22 cellular contexts compared by ENCODE assay signal in the genomic region with DNA sequence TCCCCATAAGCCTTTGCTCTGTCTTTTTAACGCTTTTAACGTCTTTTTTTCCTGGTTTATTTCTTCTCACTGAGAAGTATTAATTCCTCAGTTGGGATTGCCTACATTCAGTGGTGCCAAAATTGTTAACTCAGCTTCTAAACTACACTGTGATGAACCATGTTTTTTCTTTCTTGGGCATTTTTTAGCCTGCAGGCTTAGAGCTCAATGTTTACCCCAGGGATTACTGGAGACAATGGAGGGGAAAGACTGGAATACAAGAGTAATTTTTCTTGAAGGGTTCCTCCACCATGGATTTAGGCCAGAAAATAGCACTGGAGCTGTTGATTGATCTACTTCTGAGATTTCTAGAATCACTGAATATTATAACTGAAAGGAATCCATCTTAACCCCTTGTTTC. TPM values are rescaled to one million over a fixed set of nuclear protein-coding genes. Genes with fewer than 3 reads are reported as not detected.
A peak's percentile ranks its signal among the peaks of the same experiment; 100 is the strongest.
DNase-seq lines count a peak whose midpoint lies in the region; ATAC-seq and TF ChIP-seq lines count a peak whose summit lies in the region.
"Had no signal": no experiment of that assay in that cellular context is flagged by ENCODE, and none has a peak within 500 bp of the region (broad histone marks: within the 10 kb centered on the region; RNA-seq: fewer than 3 reads in every experiment).

No MANE protein-coding gene starts in this region.

- H3K27ac Mint-ChIP-seq in CD4-positive, CD25-positive, alpha-beta regulatory T cell, result peak overlapping the region in 1 of 3 donors; percentile 50
- H3K27ac Mint-ChIP-seq in HFFc6, result peak overlapping the region; percentile 7; the same call in 1 of the 2 replicates
- peak overlapping the region; percentile 56 for H3K27ac Mint-ChIP-seq in activated T-helper 2 cell treated with anti-CD3 and anti-CD28 coated beads, Interferon-gamma antibody, Interleukin-2, Interleukin-4, amounts not matched to agents 10 μg/mL and 5 μg/mL and 100 μg/mL, durations not matched to agents 14 hours and 24 hours and 36 hours
- no peak overlapping the region for H3K27ac Mint-ChIP-seq in stimulated activated effector memory CD8-positive, alpha-beta T cell treated with anti-CD3 and anti-CD28 coated beads, Interleukin-12 subunit alpha, Interleukin-12 subunit beta, amount 100 ng/mL, for 72 hours
- H3K27ac Mint-ChIP-seq: activated CD4-positive, alpha-beta memory T cell treated with anti-CD3 and anti-CD28 coated beads, Interleukin-2, amount 10 ng/mL, durations not matched to agents 7 days and 5 days had no signal

- no peaks in the 10 kb centered on the region for H3K9me2 ChIP-seq in hepatocyte (replicated peaks; ENCODE audit: insufficient read depth)

- H3K4me3 Mint-ChIP-seq in CD4-positive, CD25-positive, alpha-beta regulatory T cell, result no peak overlapping the region
- no peak overlapping the region for H3K4me3 Mint-ChIP-seq in HFFc6
- no peak overlapping the region for H3K4me3 Mint-ChIP-seq in activated T-helper 2 cell treated with anti-CD3 and anti-CD28 coated beads, Interferon-gamma antibody, Interleukin-2, Interleukin-4, amounts not matched to agents 10 μg/mL and 5 μg/mL and 100 μg/mL, durations not matched to agents 14 hours and 24 hours and 36 hours (ENCODE audit: low read depth)
- no peak overlapping the region for H3K4me3 Mint-ChIP-seq in stimulated activated effector memory CD8-positive, alpha-beta T cell treated with anti-CD3 and anti-CD28 coated beads, Interleukin-12 subunit alpha, Interleukin-12 subunit beta, amount 100 ng/mL, for 72 hours
- H3K4me3 Mint-ChIP-seq: activated CD4-positive, alpha-beta memory T cell treated with anti-CD3 and anti-CD28 coated beads, Interleukin-2, amount 10 ng/mL, durations not matched to agents 7 days and 5 days had no signal

- no peak overlapping the region for H2AFZ ChIP-seq in hepatocyte

- ATAC-seq in CD4-positive, CD25-positive, alpha-beta regulatory T cell (ENCODE audit: low read depth in 2 of 2), result no peak
- ATAC-seq in stimulated activated effector memory CD8-positive, alpha-beta T cell treated with anti-CD3 and anti-CD28 coated beads, Interleukin-12 subunit alpha, Interleukin-12 subunit beta, amount 100 ng/mL, for 72 hours, result no peak
- ATAC-seq: natural killer cell treated with Interleukin-12 subunit alpha and Interleukin-12 subunit beta and Interleukin-15 and Interleukin-18, amount 100 ng/mL, for 72 hours; SK-N-SH treated with all-trans-retinoic acid at 6 μM for 48 hours had no signal

- H3K4me3 ChIP-seq in CD4-positive, CD25-positive, alpha-beta regulatory T cell (ENCODE audit: low read depth, low read length), result no peak overlapping the region
- no peak overlapping the region for H3K4me3 ChIP-seq in hepatocyte
- H3K4me3 ChIP-seq: coronary artery had no signal

- H3K27ac ChIP-seq in CD4-positive, CD25-positive, alpha-beta regulatory T cell (ENCODE audit: insufficient read depth, low read length, poor library complexity, severe bottlenecking), result peak overlapping the region; percentile 7
- peak overlapping the region; percentile 33 for H3K27ac ChIP-seq in hepatocyte
- H3K27ac ChIP-seq: coronary artery, WERI-Rb-1 had no signal

- no peak for DNase-seq in CD4-positive, CD25-positive, alpha-beta regulatory T cell
- no peak for DNase-seq in HFFc6
- DNase-seq in activated T-helper 2 cell treated with anti-CD3 and anti-CD28 coated beads, Interferon-gamma antibody, Interleukin-2, Interleukin-4, amounts not matched to agents 10 μg/mL and 5 μg/mL and 100 μg/mL, durations not matched to agents 14 hours and 24 hours and 36 hours (ENCODE audit: low spot score), result no peak
- no peak for DNase-seq in hepatocyte (ENCODE audit: low spot score)
- DNase-seq in NCI-H748 (lab: John Stamatoyannopoulos, UW; ENCODE audit: unreplicated experiment), result no peak
- DNase-seq in NCI-H524 (lab: John Stamatoyannopoulos, UW), result no peak
- DNase-seq in stimulated activated effector memory CD8-positive, alpha-beta T cell treated with anti-CD3 and anti-CD28 coated beads, Interleukin-12 subunit alpha, Interleukin-12 subunit beta, amount 100 ng/mL, for 72 hours (ENCODE audit: low spot score in 2 of 2), result no peak
- DNase-seq: activated CD4-positive, alpha-beta memory T cell treated with anti-CD3 and anti-CD28 coated beads, Interleukin-2, amount 10 ng/mL, durations not matched to agents 7 days and 5 days; activated gamma-delta T cell treated with Interleukin-2 at 50 U/mL for 16 hours; activated T-cell treated with anti-CD3 and anti-CD28 coated beads for 4 hours; amygdala; KBM-7; NCI-H146; NCI-H2171 treated with DMSO at 0.1 percent for 48 hours; NCI-H526 treated with DMSO at 0.1 percent for 48 hours; small intestine; stimulated activated CD4-positive, alpha-beta T cell treated with anti-CD3 and anti-CD28 coated beads, Interleukin-1b, Interleukin-23, amount 100 ng/mL, for 48 hours; WERI-Rb-1 had no signal

- H3K4me1 ChIP-seq in CD4-positive, CD25-positive, alpha-beta regulatory T cell (ENCODE audit: control insufficient read depth, insufficient read depth, low read length, poor library complexity, severe bottlenecking), result peaks cover 61% of the 10 kb centered on the region
- peaks cover 41% of the 10 kb centered on the region for H3K4me1 ChIP-seq in hepatocyte (ENCODE audit: insufficient read depth)

- H3K27me3 ChIP-seq in CD4-positive, CD25-positive, alpha-beta regulatory T cell (ENCODE audit: control insufficient read depth, insufficient read depth, low read length), result no peaks in the 10 kb centered on the region
- no peaks in the 10 kb centered on the region for H3K27me3 ChIP-seq in hepatocyte

- H3K9me3 ChIP-seq in CD4-positive, CD25-positive, alpha-beta regulatory T cell (ENCODE audit: control insufficient read depth in 2 of 2, low read length in 2 of 2), result no peaks in the 10 kb centered on the region
- no peaks in the 10 kb centered on the region for H3K9me3 ChIP-seq in hepatocyte (ENCODE audit: low read depth)

- WGBS in hepatocyte (ENCODE audit: low lambda C conversion rate, missing lambda C conversion rate), result 74% methylated on average over 2 of the region's 2 CpGs

- intact Hi-C loops in activated T-helper 2 cell treated with anti-CD3 and anti-CD28 coated beads, Interferon-gamma antibody, Interleukin-2, Interleukin-4, amounts not matched to agents 10 μg/mL and 5 μg/mL and 100 μg/mL, durations not matched to agents 14 hours and 24 hours and 36 hours (cut with micrococcal nuclease), result loop anchor here (2.0 to 5.0 kb wide), 2 partner anchors 73 to 628 kb away; no protein-coding TSS in a partner anchor

- TF ChIP-seq CTCF in HFFc6 (IDR thresholded peaks at IDR 0.05) (no peak), hepatocyte (IDR thresholded peaks at IDR 0.05; ENCODE audit: poor library complexity) (no peak)

- H3K79me2 ChIP-seq in hepatocyte, result peaks cover 9% of the 10 kb centered on the region

- no peak overlapping the region for H3K4me2 ChIP-seq in hepatocyte

- no peaks in the 10 kb centered on the region for H3K27me3 Mint-ChIP-seq in CD4-positive, CD25-positive, alpha-beta regulatory T cell
- H3K27me3 Mint-ChIP-seq in HFFc6 (ENCODE audit: insufficient read depth), result no peaks in the 10 kb centered on the region; the same call in 1 of the 2 replicates
- no peaks in the 10 kb centered on the region for H3K27me3 Mint-ChIP-seq in activated T-helper 2 cell treated with anti-CD3 and anti-CD28 coated beads, Interferon-gamma antibody, Interleukin-2, Interleukin-4, amounts not matched to agents 10 μg/mL and 5 μg/mL and 100 μg/mL, durations not matched to agents 14 hours and 24 hours and 36 hours (ENCODE audit: low read depth)
- H3K27me3 Mint-ChIP-seq: activated CD4-positive, alpha-beta memory T cell treated with anti-CD3 and anti-CD28 coated beads, Interleukin-2, amount 10 ng/mL, durations not matched to agents 7 days and 5 days; natural killer cell treated with Interleukin-12 subunit alpha and Interleukin-12 subunit beta and Interleukin-15 and Interleukin-18, amount 100 ng/mL, for 72 hours had no signal

- H3K9me3 Mint-ChIP-seq in CD4-positive, CD25-positive, alpha-beta regulatory T cell, result no peaks in the 10 kb centered on the region
- no peaks in the 10 kb centered on the region for H3K9me3 Mint-ChIP-seq in HFFc6
- no peaks in the 10 kb centered on the region for H3K9me3 Mint-ChIP-seq in activated T-helper 2 cell treated with anti-CD3 and anti-CD28 coated beads, Interferon-gamma antibody, Interleukin-2, Interleukin-4, amounts not matched to agents 10 μg/mL and 5 μg/mL and 100 μg/mL, durations not matched to agents 14 hours and 24 hours and 36 hours
- H3K9me3 Mint-ChIP-seq in stimulated activated effector memory CD8-positive, alpha-beta T cell treated with anti-CD3 and anti-CD28 coated beads, Interleukin-12 subunit alpha, Interleukin-12 subunit beta, amount 100 ng/mL, for 72 hours, result no peaks in the 10 kb centered on the region
- H3K9me3 Mint-ChIP-seq: activated CD4-positive, alpha-beta memory T cell treated with anti-CD3 and anti-CD28 coated beads, Interleukin-2, amount 10 ng/mL, durations not matched to agents 7 days and 5 days; natural killer cell treated with Interleukin-12 subunit alpha and Interleukin-12 subunit beta and Interleukin-15 and Interleukin-18, amount 100 ng/mL, for 72 hours had no signal

- peaks cover 31% of the 10 kb centered on the region for H3K36me3 ChIP-seq in CD4-positive, CD25-positive, alpha-beta regulatory T cell (ENCODE audit: control insufficient read depth, insufficient read depth, low read length)
- no peaks in the 10 kb centered on the region for H3K36me3 ChIP-seq in hepatocyte (replicated peaks; ENCODE audit: insufficient read depth, low read depth)

- H3K4me1 Mint-ChIP-seq in CD4-positive, CD25-positive, alpha-beta regulatory T cell, result peaks cover 48 to 69% (median 61%) of the 10 kb centered on the region in 4 donors
- H3K4me1 Mint-ChIP-seq in HFFc6 (ENCODE audit: low read depth), result peaks cover 79% of the 10 kb centered on the region
- peaks cover 67% of the 10 kb centered on the region for H3K4me1 Mint-ChIP-seq in activated T-helper 2 cell treated with anti-CD3 and anti-CD28 coated beads, Interferon-gamma antibody, Interleukin-2, Interleukin-4, amounts not matched to agents 10 μg/mL and 5 μg/mL and 100 μg/mL, durations not matched to agents 14 hours and 24 hours and 36 hours (ENCODE audit: low read depth)
- peaks cover 47% of the 10 kb centered on the region for H3K4me1 Mint-ChIP-seq in stimulated activated effector memory CD8-positive, alpha-beta T cell treated with anti-CD3 and anti-CD28 coated beads, Interleukin-12 subunit alpha, Interleukin-12 subunit beta, amount 100 ng/mL, for 72 hours

- H4K20me1 ChIP-seq in hepatocyte (ENCODE audit: insufficient read depth, poor library complexity, severe bottlenecking), result no peaks in the 10 kb centered on the region

- peaks cover 22% of the 10 kb centered on the region for H3K36me3 Mint-ChIP-seq in CD4-positive, CD25-positive, alpha-beta regulatory T cell
- peaks cover 45% of the 10 kb centered on the region for H3K36me3 Mint-ChIP-seq in HFFc6 (ENCODE audit: low read depth)
- peaks cover 69% of the 10 kb centered on the region for H3K36me3 Mint-ChIP-seq in activated T-helper 2 cell treated with anti-CD3 and anti-CD28 coated beads, Interferon-gamma antibody, Interleukin-2, Interleukin-4, amounts not matched to agents 10 μg/mL and 5 μg/mL and 100 μg/mL, durations not matched to agents 14 hours and 24 hours and 36 hours (ENCODE audit: low read depth)
- H3K36me3 Mint-ChIP-seq in stimulated activated effector memory CD8-positive, alpha-beta T cell treated with anti-CD3 and anti-CD28 coated beads, Interleukin-12 subunit alpha, Interleukin-12 subunit beta, amount 100 ng/mL, for 72 hours, result peaks cover 37% of the 10 kb centered on the region

RNA-seq across cellular contexts. Expression of a gene that starts 19.8 kb away (rescaled TPM):
- 40.5 TPM for total RNA-seq in CD4-positive, CD25-positive, alpha-beta regulatory T cell
- polyA plus RNA-seq in CD4-positive, CD25-positive, alpha-beta regulatory T cell, result 10 to 100 TPM; 12.2 to 15.3 (median 13.9) TPM
- 10 to 100 TPM; 28.8 to 44.9 (median 40.6) TPM for total RNA-seq in HFFc6 (2021; fragmentation: NEBNext Ultra II Directional; extraction: Animal tissue kit (Norgen Biotek cat#: 25700))
- total RNA-seq in activated T-helper 2 cell treated with anti-CD3 and anti-CD28 coated beads, Interferon-gamma antibody, Interleukin-2, Interleukin-4, amounts not matched to agents 10 μg/mL and 5 μg/mL and 100 μg/mL, durations not matched to agents 14 hours and 24 hours and 36 hours, result 44.2 and 47.2 TPM in 2 replicates
- total RNA-seq in hepatocyte, result 14.8 and 20.0 TPM in 2 replicates
- 4.5 and 5.2 TPM in 2 replicates for polyA plus RNA-seq in hepatocyte

RNA-seq across cellular contexts. Expression of a gene that starts 48.2 kb away (rescaled TPM):
- not detected for total RNA-seq in CD4-positive, CD25-positive, alpha-beta regulatory T cell
- polyA plus RNA-seq in CD4-positive, CD25-positive, alpha-beta regulatory T cell, result under 1 TPM; 0.10 to 0.20 (median 0.18) TPM
- not detected for total RNA-seq in HFFc6 (2021; fragmentation: NEBNext Ultra II Directional; extraction: Animal tissue kit (Norgen Biotek cat#: 25700))
- total RNA-seq in activated T-helper 2 cell treated with anti-CD3 and anti-CD28 coated beads, Interferon-gamma antibody, Interleukin-2, Interleukin-4, amounts not matched to agents 10 μg/mL and 5 μg/mL and 100 μg/mL, durations not matched to agents 14 hours and 24 hours and 36 hours, result not detected in 2 replicates
- 2.1 and 4.2 TPM in 2 replicates for total RNA-seq in hepatocyte
- 2.3 and 2.7 TPM in 2 replicates for polyA plus RNA-seq in hepatocyte
- total RNA-seq: osteocyte had no signal

RNA-seq across cellular contexts. Expression of a gene that starts 52.7 kb away (rescaled TPM):
- 26.2 TPM for total RNA-seq in CD4-positive, CD25-positive, alpha-beta regulatory T cell
- 10 to 100 TPM; 37.0 to 65.9 (median 55.9) TPM for polyA plus RNA-seq in CD4-positive, CD25-positive, alpha-beta regulatory T cell
- 100 to 1,000 TPM; 112 to 178 (median 164) TPM for total RNA-seq in HFFc6 (2021; fragmentation: NEBNext Ultra II Directional; extraction: Animal tissue kit (Norgen Biotek cat#: 25700))
- total RNA-seq in activated T-helper 2 cell treated with anti-CD3 and anti-CD28 coated beads, Interferon-gamma antibody, Interleukin-2, Interleukin-4, amounts not matched to agents 10 μg/mL and 5 μg/mL and 100 μg/mL, durations not matched to agents 14 hours and 24 hours and 36 hours, result 11.3 and 11.9 TPM in 2 replicates
- 218 and 231 TPM in 2 replicates for total RNA-seq in hepatocyte
- 207 and 251 TPM in 2 replicates for polyA plus RNA-seq in hepatocyte
